In genomic region chr5:73448451-73449136, GRCh38 we compare ENCODE assay signal across 8 cellular contexts. TPM values are rescaled to one million over a fixed set of nuclear protein-coding genes. Genes with fewer than 3 reads are reported as not detected.
DNase-seq lines count a peak whose midpoint lies in the region; ATAC-seq and TF ChIP-seq lines count a peak whose summit lies in the region.

Gene FOXD1, minus strand, starts transcription at chr5:73448777. Its CDS starts 415 bp downstream, at chr5:73448362.

- H3K4me3 Mint-ChIP-seq in T-helper 1 cell treated with Interleukin-12 subunit alpha and Interleukin-12 subunit beta and Interleukin-4 antibody, amounts not matched to agents 30 μg/mL and 1 μg/mL, for 36 hours: peak within 1 kb of the TSS; percentile 80
- H3K4me3 Mint-ChIP-seq in stimulated activated effector memory CD8-positive, alpha-beta T cell treated with anti-CD3 and anti-CD28 coated beads, Interleukin-12 subunit alpha, Interleukin-12 subunit beta, amount 100 ng/mL, for 72 hours: peak within 1 kb of the TSS; percentile 75

- peaks cover 20 to 34% (median 31%) of the 10 kb centered on the region in 11 experiments; a peak in 21 of 22 replicates for H3K9me3 ChIP-seq in BLaER1 treated with 17β-estradiol and CSF1 and Interleukin-3, amounts not matched to agents 10 nM and 100 nM (replicated peaks in 1 of 11)
- H3K9me3 ChIP-seq in colonic mucosa: no peaks in the 10 kb centered on the region

- H3K27me3 ChIP-seq in BLaER1 treated with 17β-estradiol and CSF1 and Interleukin-3, amounts not matched to agents 10 nM and 100 nM: peaks cover 81 to 100% (median 100%) of the 10 kb centered on the region in 11 experiments
- H3K27me3 ChIP-seq in colonic mucosa: peaks cover 85% of the 10 kb centered on the region

- H3K9ac ChIP-seq in BLaER1 treated with 17β-estradiol and CSF1 and Interleukin-3, amounts not matched to agents 10 nM and 100 nM: peak within 1 kb of the TSS in 10 of 11 experiments; percentile 2 to 83 (median 52); a peak in 18 of 22 replicates
- H3K9ac ChIP-seq in colonic mucosa (ENCODE audit: low read depth in 2 of 2, low read length in 2 of 2): no peak within 1 kb of the TSS

- DNase-seq in NCI-H1105 treated with DMSO at 0.1 percent for 48 hours (lab: John Stamatoyannopoulos, UW): peak; percentile 61
- peak; percentile 79 for DNase-seq in colonic mucosa
- DNase-seq in left colon: peak; percentile 68 to 70
- DNase-seq in stimulated activated effector memory CD8-positive, alpha-beta T cell treated with anti-CD3 and anti-CD28 coated beads, Interleukin-12 subunit alpha, Interleukin-12 subunit beta, amount 100 ng/mL, for 72 hours (ENCODE audit: low spot score in 2 of 2): peak; percentile 43 to 81

- peaks cover 16 to 29% (median 27%) of the 10 kb centered on the region in 10 experiments for H3K4me1 ChIP-seq in BLaER1 treated with 17β-estradiol and CSF1 and Interleukin-3, amounts not matched to agents 10 nM and 100 nM
- H3K4me1 ChIP-seq in colonic mucosa: peaks cover 5% of the 10 kb centered on the region

- H3K9me3 Mint-ChIP-seq in T-helper 1 cell treated with Interleukin-12 subunit alpha and Interleukin-12 subunit beta and Interleukin-4 antibody, amounts not matched to agents 30 μg/mL and 1 μg/mL, for 36 hours: peaks cover 7% of the 10 kb centered on the region
- no peaks in the 10 kb centered on the region for H3K9me3 Mint-ChIP-seq in stimulated activated effector memory CD8-positive, alpha-beta T cell treated with anti-CD3 and anti-CD28 coated beads, Interleukin-12 subunit alpha, Interleukin-12 subunit beta, amount 100 ng/mL, for 72 hours

- no peak for TF ChIP-seq CTCF in colonic mucosa (IDR thresholded peaks at IDR 0.05)

- peaks cover 2% of the 10 kb centered on the region for H3K36me3 Mint-ChIP-seq in T-helper 1 cell treated with Interleukin-12 subunit alpha and Interleukin-12 subunit beta and Interleukin-4 antibody, amounts not matched to agents 30 μg/mL and 1 μg/mL, for 36 hours (ENCODE audit: low read depth)
- H3K36me3 Mint-ChIP-seq in stimulated activated effector memory CD8-positive, alpha-beta T cell treated with anti-CD3 and anti-CD28 coated beads, Interleukin-12 subunit alpha, Interleukin-12 subunit beta, amount 100 ng/mL, for 72 hours: peaks cover 19% of the 10 kb centered on the region

- peak within 1 kb of the TSS; percentile 53 to 77 (median 66) for H3K4me3 ChIP-seq in BLaER1 treated with 17β-estradiol and CSF1 and Interleukin-3, amounts not matched to agents 10 nM and 100 nM
- H3K4me3 ChIP-seq in colonic mucosa: peak within 1 kb of the TSS; percentile 39

- H3K27me3 Mint-ChIP-seq in T-helper 1 cell treated with Interleukin-12 subunit alpha and Interleukin-12 subunit beta and Interleukin-4 antibody, amounts not matched to agents 30 μg/mL and 1 μg/mL, for 36 hours (ENCODE audit: low read depth): peaks cover 88% of the 10 kb centered on the region

- H3K27ac ChIP-seq in BLaER1 treated with 17β-estradiol and CSF1 and Interleukin-3, amounts not matched to agents 10 nM and 100 nM: peak within 1 kb of the TSS in 3 of 11 experiments; percentile 57 to 73 (median 58); a peak in 6 of 22 replicates
- no peak within 1 kb of the TSS for H3K27ac ChIP-seq in colonic mucosa

- H3K4me2 ChIP-seq in BLaER1 treated with 17β-estradiol and CSF1 and Interleukin-3, amounts not matched to agents 10 nM and 100 nM: peak within 1 kb of the TSS; percentile 86 to 99 (median 97)

- peak within 1 kb of the TSS; percentile 70 for H3K27ac Mint-ChIP-seq in T-helper 1 cell treated with Interleukin-12 subunit alpha and Interleukin-12 subunit beta and Interleukin-4 antibody, amounts not matched to agents 30 μg/mL and 1 μg/mL, for 36 hours
- peak within 1 kb of the TSS; percentile 17 for H3K27ac Mint-ChIP-seq in stimulated activated effector memory CD8-positive, alpha-beta T cell treated with anti-CD3 and anti-CD28 coated beads, Interleukin-12 subunit alpha, Interleukin-12 subunit beta, amount 100 ng/mL, for 72 hours

- no peaks in the 10 kb centered on the region for H3K36me3 ChIP-seq in BLaER1 treated with 17β-estradiol and CSF1 and Interleukin-3, amounts not matched to agents 10 nM and 100 nM
- no peaks in the 10 kb centered on the region for H3K36me3 ChIP-seq in colonic mucosa

- TF ChIP-seq POLR2A in GM18505 (IDR thresholded peaks at IDR 0.05; ENCODE audit: borderline replicate concordance, extremely low read depth, insufficient read depth, insufficient read length): no peak

- H3K4me1 Mint-ChIP-seq in T-helper 1 cell treated with Interleukin-12 subunit alpha and Interleukin-12 subunit beta and Interleukin-4 antibody, amounts not matched to agents 30 μg/mL and 1 μg/mL, for 36 hours (ENCODE audit: low read depth): peaks cover 16% of the 10 kb centered on the region
- H3K4me1 Mint-ChIP-seq in stimulated activated effector memory CD8-positive, alpha-beta T cell treated with anti-CD3 and anti-CD28 coated beads, Interleukin-12 subunit alpha, Interleukin-12 subunit beta, amount 100 ng/mL, for 72 hours: peaks cover 15% of the 10 kb centered on the region

- intact Hi-C loops in colonic mucosa (cut with DNase I): no loop called here
- intact Hi-C loops in left colon (cut with DNase I, micrococcal nuclease): no loop called here

- ATAC-seq in GM19397 (IDR thresholded peaks at IDR 0.05; ENCODE audit: unreplicated experiment): peak; percentile 40
- peak; percentile 80 for ATAC-seq in left colon
- ATAC-seq in stimulated activated effector memory CD8-positive, alpha-beta T cell treated with anti-CD3 and anti-CD28 coated beads, Interleukin-12 subunit alpha, Interleukin-12 subunit beta, amount 100 ng/mL, for 72 hours: peak; percentile 86
- no peak for ATAC-seq in GM18505 (IDR thresholded peaks at IDR 0.05; ENCODE audit: unreplicated experiment)

- H4K20me1 ChIP-seq in BLaER1 treated with 17β-estradiol and CSF1 and Interleukin-3, amounts not matched to agents 10 nM and 100 nM: peaks cover 25 to 84% (median 60%) of the 10 kb centered on the region in 11 experiments

RNA-seq across cellular contexts. Expression of gene FOXD1, which starts in this region (rescaled TPM):
- total RNA-seq in colonic mucosa: under 1 TPM; 0.17 to 0.24 TPM
- total RNA-seq in left colon: under 1 TPM in 1 of 2 donors, not detected in 1; 0.20 TPM

Comparison
In these comparisons a context has a peak if more than half of its experiments do, and no peak if none do; other contexts are left out.
1. Peak in DNase-seq and H3K4me3 ChIP-seq in colonic mucosa; RNA of the gene not detected or under 1 TPM.
2. Peak in DNase-seq and ATAC-seq in left colon; RNA of the gene not detected or under 1 TPM.
3. H3K9ac ChIP-seq: peak in BLaER1 treated with 17β-estradiol and CSF1 and Interleukin-3, amounts not matched to agents 10 nM and 100 nM (10 of 11); none in colonic mucosa (0 of 2).
4. Peak in every context shown above with its lines, with median percentiles within 50 percentile points of each other: DNase-seq.